Comparison of ENCODE assay signal across 8 cellular contexts in genomic region chrX:37796805-37797204, GRCh38. TPM values are rescaled to one million over a fixed set of nuclear protein-coding genes. Genes with fewer than 3 reads are reported as not detected.
DNase-seq lines count a peak whose midpoint lies in the region; ATAC-seq lines count a peak whose summit lies in the region.

No MANE protein-coding gene starts in this region.

- DNase-seq in NAMALWA (ENCODE audit: low spot score) (peak; percentile 51), kidney tubule cell (ENCODE audit: low spot score) (peak; percentile 33), activated gamma-delta T cell (lab: John Stamatoyannopoulos, UW) (no peak), dermis blood vessel endothelial cell (no peak), iPS-NIHi7 (ENCODE audit: extremely low spot score) (no peak)

- ATAC-seq in GM18502 (IDR thresholded peaks at IDR 0.05; ENCODE audit: poor library complexity, unreplicated experiment) (peak; percentile 91), HG02588 (IDR thresholded peaks at IDR 0.05; ENCODE audit: unreplicated experiment) (peak; percentile 83), HG03521 (IDR thresholded peaks at IDR 0.05; ENCODE audit: unreplicated experiment) (no peak)

RNA-seq across cellular contexts. Expression of gene CYBB, which starts 16.9 kb away (rescaled TPM):
- not detected in 2 replicates for total RNA-seq in dermis blood vessel endothelial cell

RNA-seq across cellular contexts. Expression of gene DYNLT3, which starts 50.6 kb away (rescaled TPM):
- 31.0 and 34.0 TPM in 2 replicates for total RNA-seq in dermis blood vessel endothelial cell

Comparison
In these comparisons a context has a peak if more than half of its experiments do, and no peak if none do; other contexts are left out.
1. DNase-seq: peak in NAMALWA (single experiment) and kidney tubule cell (single experiment); none in activated gamma-delta T cell (single experiment), dermis blood vessel endothelial cell (single experiment) and iPS-NIHi7 (single experiment).